Comparison of ENCODE assay signal across 25 cellular contexts in the genomic region with DNA sequence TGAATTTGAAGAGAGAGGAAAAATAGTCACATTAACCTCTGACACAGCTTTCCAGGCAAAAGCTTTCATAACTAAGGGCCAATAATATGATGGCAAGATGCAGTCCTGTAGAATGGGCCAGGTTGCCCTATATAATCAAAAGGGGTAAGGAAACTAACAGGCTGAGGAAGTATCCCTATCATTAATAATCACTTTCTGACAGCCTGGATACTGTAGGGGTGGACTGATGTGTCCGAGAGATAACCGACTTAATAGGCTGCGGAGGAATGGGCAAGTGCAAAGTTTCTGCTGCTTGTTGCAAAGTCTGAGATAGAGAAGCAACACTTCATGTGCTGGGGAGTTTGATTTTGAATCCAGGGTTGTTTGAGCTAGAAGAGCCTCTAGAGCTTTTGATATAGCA.
"Had no signal": no experiment of that assay in that cellular context is flagged by ENCODE, and none has a peak within 500 bp of the region (broad histone marks: within the 10 kb centered on the region; RNA-seq: fewer than 3 reads in every experiment).

No MANE protein-coding gene starts in this region.

- H3K27me3 ChIP-seq: neural progenitor cell, ovary, sigmoid colon, thyroid gland, tibial nerve, upper lobe of left lung, vagina had no signal

- H3K4me3 ChIP-seq: neural progenitor cell, ovary, psoas muscle, right lobe of liver, sigmoid colon, stomach, thoracic aorta, thyroid gland, tibial nerve, upper lobe of left lung, vagina had no signal

- H3K4me1 ChIP-seq: neural progenitor cell, parathyroid adenoma, psoas muscle, right lobe of liver, sigmoid colon, stomach, thyroid gland, tibial nerve, upper lobe of left lung, vagina had no signal

- H3K4me2 ChIP-seq: neural progenitor cell had no signal

- H3K36me3 ChIP-seq: neural progenitor cell, ovary, right lobe of liver, sigmoid colon, stomach, thoracic aorta, thyroid gland, tibial nerve, upper lobe of left lung, vagina had no signal

- H3K27ac ChIP-seq: neural progenitor cell, ovary, parathyroid adenoma, psoas muscle, right lobe of liver, sigmoid colon, stomach, thoracic aorta, thyroid gland, tibial nerve, upper lobe of left lung, vagina had no signal

- ATAC-seq: psoas muscle; right cardiac atrium; right lobe of liver; stimulated activated effector memory CD8-positive, alpha-beta T cell treated with anti-CD3 and anti-CD28 coated beads, Interleukin-12 subunit alpha, Interleukin-12 subunit beta, amount 100 ng/mL, for 72 hours; stimulated activated naive B cell treated with anti-CD40 and anti-IgM and Interleukin-4, amounts not matched to agents 10 μg/mL and 1 μg/mL and 100 μg/mL, for 72 hours had no signal

- H3K9me3 ChIP-seq: ovary, right lobe of liver, sigmoid colon, thoracic aorta, thyroid gland, tibial nerve, upper lobe of left lung, vagina had no signal

- H3K79me2 ChIP-seq: parathyroid adenoma had no signal

- H2AFZ ChIP-seq: neural progenitor cell, parathyroid adenoma had no signal

- FAIRE-seq: small intestine, urothelium cell line had no signal

- H3K9ac ChIP-seq: neural progenitor cell, parathyroid adenoma had no signal

- DNase-seq: occipital lobe; ovary; posterior cingulate gyrus; psoas muscle; right cardiac atrium; right lobe of liver; sigmoid colon; small intestine; stimulated activated CD4-positive, alpha-beta T cell treated with anti-CD3 and anti-CD28 coated beads, Interleukin-15, amount 100 ng/mL, for 24 hours; stimulated activated CD4-positive, alpha-beta T cell treated with anti-CD3 and anti-CD28 coated beads, Interleukin-2, amount 100 ng/mL, for 24 hours; stimulated activated CD4-positive, alpha-beta T cell treated with anti-CD3 and anti-CD28 coated beads, Interleukin-2, amount 100 ng/mL, for 48 hours; stimulated activated CD4-positive, alpha-beta T cell treated with anti-CD3 and anti-CD28 coated beads, Interleukin-4, amount 100 ng/mL, for 24 hours; stimulated activated naive B cell treated with anti-CD40 and anti-IgM and Interleukin-4, amounts not matched to agents 10 μg/mL and 1 μg/mL and 100 μg/mL, for 72 hours; stimulated activated naive CD4-positive, alpha-beta T cell treated with Interleukin-2 at 50 U/mL for 16 hours; stomach; thyroid gland; trophoblast cell; upper lobe of left lung had no signal
